ENCODE assay signal across 1 cellular context in the genomic region with DNA sequence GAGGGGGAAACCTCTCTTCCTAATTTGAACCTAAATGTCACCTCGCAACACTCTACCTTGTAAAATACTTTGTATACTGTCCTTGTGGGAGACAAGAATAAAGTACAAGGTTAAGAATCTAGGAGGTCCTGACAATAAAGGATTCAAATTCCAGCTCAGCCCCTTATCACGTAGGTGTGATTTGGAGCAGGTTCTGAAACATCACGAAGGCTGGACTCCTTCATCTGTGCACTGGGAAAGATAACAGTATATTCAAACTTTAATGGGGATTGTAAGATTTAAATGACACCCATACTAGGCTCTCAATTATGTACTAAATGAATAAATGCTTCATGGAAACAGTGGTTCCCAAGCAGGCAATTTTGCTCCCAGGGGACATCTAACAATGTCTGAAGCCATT.
TF ChIP-seq lines count a peak whose summit lies in the region.

No MANE protein-coding gene starts in this region.

TF ChIP-seq in GM23338, 12 proteins besides CTCF, POLR2A, EP300 and RAD21 (continued from another document):
- TF ChIP-seq ETS1 (IDR thresholded peaks at IDR 0.05) (no peak), NANOG (IDR thresholded peaks at IDR 0.05; ENCODE audit: borderline replicate concordance) (no peak), EZH2phosphoT487 (IDR thresholded peaks at IDR 0.05; ENCODE audit: unreplicated experiment) (no peak), CREB1 (CRISPR knock-in tag; IDR thresholded peaks at IDR 0.05; ENCODE audit: low read depth) (no peak), EZH2 (IDR thresholded peaks at IDR 0.05; ENCODE audit: low read depth, unreplicated experiment) (no peak), JUNB (IDR thresholded peaks at IDR 0.05; ENCODE audit: unreplicated experiment) (no peak), ZNF462 (CRISPR knock-in tag; IDR thresholded peaks at IDR 0.05) (no peak)
